Comparison of ENCODE assay signal across 20 cellular contexts in the genomic region with DNA sequence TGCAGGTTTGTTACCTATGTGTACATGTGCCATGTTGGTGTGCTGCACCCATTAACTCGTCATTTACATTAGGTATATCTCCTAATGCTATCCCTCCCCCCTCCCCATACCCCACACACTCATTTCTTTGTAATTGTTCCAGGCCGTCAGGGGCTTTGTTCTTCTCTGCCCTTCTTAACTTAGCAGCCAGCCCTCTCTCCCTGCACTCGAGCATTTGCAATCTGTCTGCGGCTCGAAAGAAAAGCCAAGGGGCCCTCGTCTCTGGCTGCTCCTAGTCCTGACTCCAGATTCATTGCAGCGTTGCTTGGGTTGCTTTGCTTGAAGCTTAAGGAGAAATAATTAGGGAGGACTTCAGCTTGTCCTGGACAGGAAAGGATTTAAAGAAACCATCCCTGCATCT.
"Had no signal": no experiment of that assay in that cellular context is flagged by ENCODE, and none has a peak within 500 bp of the region (broad histone marks: within the 10 kb centered on the region; RNA-seq: fewer than 3 reads in every experiment).

No MANE protein-coding gene starts in this region.

- H3K4me3 Mint-ChIP-seq: activated CD4-positive, alpha-beta memory T cell treated with anti-CD3 and anti-CD28 coated beads for 36 hours; activated CD4-positive, alpha-beta T cell treated with anti-CD3 and anti-CD28 coated beads for 36 hours; activated naive CD8-positive, alpha-beta T cell; effector memory CD8-positive, alpha-beta T cell; natural killer cell treated with Interleukin-12 subunit alpha and Interleukin-12 subunit beta and Interleukin-15 and Interleukin-18, amount 100 ng/mL, for 72 hours; stimulated activated naive CD8-positive, alpha-beta T cell treated with anti-CD3 and anti-CD28 coated beads, Interleukin-15, amount 100 ng/mL, for 72 hours had no signal

- H3K4me1 Mint-ChIP-seq: activated CD4-positive, alpha-beta T cell treated with anti-CD3 and anti-CD28 coated beads for 36 hours; stimulated activated naive CD8-positive, alpha-beta T cell treated with anti-CD3 and anti-CD28 coated beads, Interleukin-15, amount 100 ng/mL, for 72 hours had no signal

- H3K27me3 ChIP-seq: right atrium auricular region, suprapubic skin, transverse colon, vagina had no signal

- H3K4me3 ChIP-seq: lower lobe of right lung, right atrium auricular region, skin epidermis, suprapubic skin, transverse colon, vagina had no signal

- H3K36me3 ChIP-seq: lower lobe of right lung, right atrium auricular region, suprapubic skin, transverse colon, vagina had no signal

- H3K27ac ChIP-seq: lower lobe of right lung, right atrium auricular region, skin epidermis, suprapubic skin, transverse colon, vagina had no signal

- H3K4me1 ChIP-seq: lower lobe of right lung, right atrium auricular region, suprapubic skin, transverse colon, vagina had no signal

- H3K27ac Mint-ChIP-seq: activated CD4-positive, alpha-beta memory T cell treated with anti-CD3 and anti-CD28 coated beads for 36 hours; activated CD4-positive, alpha-beta T cell treated with anti-CD3 and anti-CD28 coated beads for 36 hours; activated naive CD8-positive, alpha-beta T cell; effector memory CD8-positive, alpha-beta T cell; natural killer cell treated with Interleukin-12 subunit alpha and Interleukin-12 subunit beta and Interleukin-15 and Interleukin-18, amount 100 ng/mL, for 72 hours; stimulated activated naive CD8-positive, alpha-beta T cell treated with anti-CD3 and anti-CD28 coated beads, Interleukin-15, amount 100 ng/mL, for 72 hours had no signal

- H3K36me3 Mint-ChIP-seq: activated CD4-positive, alpha-beta memory T cell treated with anti-CD3 and anti-CD28 coated beads for 36 hours; activated naive CD8-positive, alpha-beta T cell; natural killer cell treated with Interleukin-12 subunit alpha and Interleukin-12 subunit beta and Interleukin-15 and Interleukin-18, amount 100 ng/mL, for 72 hours had no signal

- H3K27me3 Mint-ChIP-seq: activated CD4-positive, alpha-beta memory T cell treated with anti-CD3 and anti-CD28 coated beads for 36 hours; activated CD4-positive, alpha-beta T cell treated with anti-CD3 and anti-CD28 coated beads for 36 hours; activated naive CD8-positive, alpha-beta T cell; effector memory CD8-positive, alpha-beta T cell; stimulated activated naive CD8-positive, alpha-beta T cell treated with anti-CD3 and anti-CD28 coated beads, Interleukin-15, amount 100 ng/mL, for 72 hours had no signal

- DNase-seq: activated CD4-positive, alpha-beta memory T cell treated with anti-CD3 and anti-CD28 coated beads for 36 hours; activated CD4-positive, alpha-beta T cell treated with anti-CD3 and anti-CD28 coated beads for 36 hours; dermis blood vessel endothelial cell; effector memory CD8-positive, alpha-beta T cell; foreskin fibroblast; hippocampal formation; islet precursor cell; left colon; lower lobe of right lung; stimulated activated CD4-positive, alpha-beta T cell treated with anti-CD3 and anti-CD28 coated beads, Interleukin-15, amount 100 ng/mL, for 24 hours; stimulated activated CD4-positive, alpha-beta T cell treated with anti-CD3 and anti-CD28 coated beads, Interleukin-2, amount 100 ng/mL, for 48 hours; stimulated activated naive CD8-positive, alpha-beta T cell treated with anti-CD3 and anti-CD28 coated beads, Interleukin-15, amount 100 ng/mL, for 72 hours; T-helper 2 cell; transverse colon had no signal

- H3K9me3 ChIP-seq: lower lobe of right lung, right atrium auricular region, suprapubic skin, transverse colon, vagina had no signal

- H3K9me3 Mint-ChIP-seq: activated CD4-positive, alpha-beta memory T cell treated with anti-CD3 and anti-CD28 coated beads for 36 hours; effector memory CD8-positive, alpha-beta T cell; natural killer cell treated with Interleukin-12 subunit alpha and Interleukin-12 subunit beta and Interleukin-15 and Interleukin-18, amount 100 ng/mL, for 72 hours; stimulated activated naive CD8-positive, alpha-beta T cell treated with anti-CD3 and anti-CD28 coated beads, Interleukin-15, amount 100 ng/mL, for 72 hours had no signal
